In the genomic region with DNA sequence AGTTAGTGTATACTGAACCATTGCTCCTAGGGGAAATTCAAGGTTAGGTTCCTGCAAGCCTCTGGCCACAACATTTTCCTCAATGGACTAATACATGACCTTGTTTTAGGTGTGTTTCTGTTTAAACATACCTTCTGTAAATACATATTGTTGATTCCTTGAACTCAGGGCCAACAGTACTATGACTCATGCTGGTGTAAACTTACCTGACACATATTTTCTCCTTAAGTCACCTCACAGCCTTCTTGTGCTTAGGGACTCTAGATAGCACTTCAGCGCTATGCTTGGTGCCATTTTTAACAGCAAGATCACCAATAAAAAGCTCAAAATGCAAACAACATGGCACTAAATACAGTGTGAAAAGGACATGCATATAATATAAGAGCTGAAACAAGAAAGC, we compare ENCODE assay signal across 16 cellular contexts.
"Had no signal": no experiment of that assay in that cellular context is flagged by ENCODE, and none has a peak within 500 bp of the region (broad histone marks: within the 10 kb centered on the region; RNA-seq: fewer than 3 reads in every experiment).

No MANE protein-coding gene starts in this region.

- H3K36me3 Mint-ChIP-seq: mesothelial cell of epicardium had no signal

- H3K4me3 ChIP-seq: dorsolateral prefrontal cortex, esophagus squamous epithelium, smooth muscle cell, upper lobe of left lung had no signal

- ATAC-seq: right cardiac atrium had no signal

- H3K27ac ChIP-seq: dorsolateral prefrontal cortex, esophagus squamous epithelium, upper lobe of left lung had no signal

- DNase-seq: activated CD4-positive, alpha-beta T cell treated with anti-CD3 and anti-CD28 coated beads, Interleukin-2, amount 50 U/mL, for 4 hours; activated CD4-positive, CD25-positive, alpha-beta regulatory T cell treated with anti-CD3 and anti-CD28 coated beads, Interleukin-2, amount 50 U/mL, for 72 hours; activated naive CD4-positive, alpha-beta T cell treated with Interleukin-2 at 50 U/mL for 16 hours; activated T-cell treated with anti-CD3 and anti-CD28 coated beads for 4 hours; dorsolateral prefrontal cortex; esophagus squamous epithelium; hypothalamus; right cardiac atrium; T-helper 1 cell; T1000; upper lobe of left lung had no signal

- FAIRE-seq: astrocyte had no signal

- H3K4me2 ChIP-seq: smooth muscle cell had no signal

- H3K9me3 ChIP-seq: esophagus squamous epithelium, upper lobe of left lung had no signal

- H3K9me3 Mint-ChIP-seq: stimulated activated naive CD8-positive, alpha-beta T cell treated with anti-CD3 and anti-CD28 coated beads, Interleukin-15, Interleukin-2, amounts not matched to agents 100 ng/mL and 50 ng/mL, for 24 hours had no signal

- H3K27me3 ChIP-seq: dorsolateral prefrontal cortex, esophagus squamous epithelium, upper lobe of left lung had no signal

- H3K27ac Mint-ChIP-seq: mesothelial cell of epicardium; progenitor cell of endocrine pancreas; stimulated activated naive CD8-positive, alpha-beta T cell treated with anti-CD3 and anti-CD28 coated beads, Interleukin-15, Interleukin-2, amounts not matched to agents 100 ng/mL and 50 ng/mL, for 24 hours had no signal

- H3K27me3 Mint-ChIP-seq: progenitor cell of endocrine pancreas; stimulated activated naive CD8-positive, alpha-beta T cell treated with anti-CD3 and anti-CD28 coated beads, Interleukin-15, Interleukin-2, amounts not matched to agents 100 ng/mL and 50 ng/mL, for 24 hours had no signal

- H3K4me3 Mint-ChIP-seq: mesothelial cell of epicardium; stimulated activated naive CD8-positive, alpha-beta T cell treated with anti-CD3 and anti-CD28 coated beads, Interleukin-15, Interleukin-2, amounts not matched to agents 100 ng/mL and 50 ng/mL, for 24 hours had no signal

- H3K36me3 ChIP-seq: esophagus squamous epithelium, upper lobe of left lung had no signal
